Comparison of ENCODE assay signal across 15 cellular contexts in the genomic region with DNA sequence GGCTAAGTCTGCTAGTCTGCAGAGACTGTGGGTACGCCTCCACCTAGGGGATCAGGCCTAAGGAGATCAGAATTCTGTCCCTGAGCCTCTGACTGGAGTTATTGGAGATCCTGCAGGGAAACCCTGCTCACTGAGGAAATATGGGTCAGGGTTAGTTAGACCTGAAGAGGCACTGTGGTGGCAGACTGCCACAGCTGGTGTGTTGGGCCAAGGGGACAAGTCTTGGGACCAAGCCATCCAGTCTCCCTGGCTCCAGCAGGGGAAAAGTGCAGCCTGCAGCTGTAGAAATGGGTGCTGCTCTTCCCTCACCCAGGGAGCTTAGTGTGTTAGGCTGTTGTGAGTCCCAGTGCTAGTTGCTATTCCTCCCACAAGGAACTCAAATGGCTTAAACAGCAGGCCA.
DNase-seq lines count a peak whose midpoint lies in the region; ATAC-seq and TF ChIP-seq lines count a peak whose summit lies in the region.
"Had no signal": no experiment of that assay in that cellular context is flagged by ENCODE, and none has a peak within 500 bp of the region (broad histone marks: within the 10 kb centered on the region; RNA-seq: fewer than 3 reads in every experiment).

No MANE protein-coding gene starts in this region.

- DNase-seq in Right ventricle myocardium superior (peak; percentile 65), cardiac septum (ENCODE audit: low spot score) (no peak), chondrocyte (ENCODE audit: low spot score) (peak; percentile 59), NAMALWA (ENCODE audit: low spot score) (no peak), substantia nigra (lab: John Stamatoyannopoulos, UW) (no peak)
- DNase-seq: C1 segment of cervical spinal cord; Caco-2; CD4-positive, CD25-positive, alpha-beta regulatory T cell; CD8-positive, alpha-beta T cell; DMS153; DND-41; GM23248; H7; HCEC 1CT had no signal

- H3K4me3 Mint-ChIP-seq in chondrocyte (ENCODE audit: unreplicated experiment), result no peak overlapping the region
- H3K4me3 Mint-ChIP-seq: CD4-positive, CD25-positive, alpha-beta regulatory T cell; CD8-positive, alpha-beta T cell had no signal

- H3K27ac ChIP-seq in C4-2B, result peak overlapping the region; percentile 48
- H3K27ac ChIP-seq in substantia nigra (ENCODE audit: low read depth, low read length, poor library complexity, severe bottlenecking), result no peak overlapping the region
- H3K27ac ChIP-seq: GM23248 had no signal

- peaks cover 45% of the 10 kb centered on the region for H3K9me3 Mint-ChIP-seq in chondrocyte (ENCODE audit: low read depth)

- H3K27ac Mint-ChIP-seq in chondrocyte (ENCODE audit: unreplicated experiment), result no peak overlapping the region
- H3K27ac Mint-ChIP-seq: CD4-positive, CD25-positive, alpha-beta regulatory T cell; CD8-positive, alpha-beta T cell had no signal

- peak; percentile 77 for ATAC-seq in Right ventricle myocardium superior (ENCODE audit: poor library complexity)
- ATAC-seq: CD8-positive, alpha-beta T cell had no signal

- no peak for TF ChIP-seq CTCF in C4-2B (conservative IDR thresholded peaks at IDR 0.05)
- no peak for TF ChIP-seq CTCF in chondrocyte (IDR thresholded peaks at IDR 0.05)

- H3K27me3 Mint-ChIP-seq in chondrocyte (ENCODE audit: low read depth), result no peaks in the 10 kb centered on the region

- H3K4me1 Mint-ChIP-seq in chondrocyte (ENCODE audit: low read depth), result no peaks in the 10 kb centered on the region
- H3K4me1 Mint-ChIP-seq: CD4-positive, CD25-positive, alpha-beta regulatory T cell had no signal

- intact Hi-C loops in Right ventricle myocardium superior (cut with DNase I) (no loop called here), cardiac septum (cut with DNase I) (no loop called here)

- H3K36me3 Mint-ChIP-seq in chondrocyte (ENCODE audit: low read depth), result no peaks in the 10 kb centered on the region
- H3K36me3 Mint-ChIP-seq: CD4-positive, CD25-positive, alpha-beta regulatory T cell; CD8-positive, alpha-beta T cell had no signal

Comparison
In these comparisons a context has a peak if more than half of its experiments do, and no peak if none do; other contexts are left out.
1. DNase-seq: peak in Right ventricle myocardium superior (single experiment) and chondrocyte (single experiment); none in cardiac septum (single experiment), NAMALWA (single experiment) and substantia nigra (0 of 49).